In genomic region chr3:112602217-112602838, GRCh38 we compare ENCODE assay signal across 14 cellular contexts. TPM values are rescaled to one million over a fixed set of nuclear protein-coding genes. Genes with fewer than 3 reads are reported as not detected.
DNase-seq lines count a peak whose midpoint lies in the region; ATAC-seq lines count a peak whose summit lies in the region.
"Had no signal": no experiment of that assay in that cellular context is flagged by ENCODE, and none has a peak within 500 bp of the region (broad histone marks: within the 10 kb centered on the region; RNA-seq: fewer than 3 reads in every experiment).

No MANE protein-coding gene starts in this region.

- H3K9me3 Mint-ChIP-seq in activated naive CD8-positive, alpha-beta T cell treated with anti-CD3 and anti-CD28 coated beads for 36 hours = no peaks in the 10 kb centered on the region
- no peaks in the 10 kb centered on the region for H3K9me3 Mint-ChIP-seq in activated naive CD8-positive, alpha-beta T cell treated with anti-CD3 and anti-CD28 coated beads, Interleukin-2, amount 50 U/mL, for 24 hours
- H3K9me3 Mint-ChIP-seq: brain; T-helper 1 cell treated with Interleukin-12 subunit alpha and Interleukin-12 subunit beta and Interleukin-4 antibody, amounts not matched to agents 30 μg/mL and 1 μg/mL, for 36 hours had no signal

- no peak for DNase-seq in activated naive CD8-positive, alpha-beta T cell treated with anti-CD3 and anti-CD28 coated beads for 36 hours
- no peak for DNase-seq in activated naive CD8-positive, alpha-beta T cell treated with anti-CD3 and anti-CD28 coated beads, Interleukin-2, amount 50 U/mL, for 24 hours
- DNase-seq in GF-D8 (lab: John Stamatoyannopoulos, UW) = no peak
- DNase-seq in DMS153 (lab: John Stamatoyannopoulos, UW) = no peak
- DNase-seq in NCI-H1694 (lab: John Stamatoyannopoulos, UW) = no peak
- DNase-seq in activated CD8-positive, alpha-beta memory T cell treated with anti-CD3 and anti-CD28 coated beads, Interleukin-2, amount 50 U/mL, for 4 hours = no peak
- DNase-seq: mucosa of descending colon, sigmoid colon had no signal

- peaks cover 17% of the 10 kb centered on the region for H3K4me1 Mint-ChIP-seq in activated naive CD8-positive, alpha-beta T cell treated with anti-CD3 and anti-CD28 coated beads for 36 hours
- H3K4me1 Mint-ChIP-seq in activated naive CD8-positive, alpha-beta T cell treated with anti-CD3 and anti-CD28 coated beads, Interleukin-2, amount 50 U/mL, for 24 hours = peaks cover 16% of the 10 kb centered on the region

- peak overlapping the region; percentile 23 for H3K27ac Mint-ChIP-seq in activated naive CD8-positive, alpha-beta T cell treated with anti-CD3 and anti-CD28 coated beads for 36 hours
- H3K27ac Mint-ChIP-seq in activated naive CD8-positive, alpha-beta T cell treated with anti-CD3 and anti-CD28 coated beads, Interleukin-2, amount 50 U/mL, for 24 hours = no peak overlapping the region
- H3K27ac Mint-ChIP-seq: T-helper 1 cell treated with Interleukin-12 subunit alpha and Interleukin-12 subunit beta and Interleukin-4 antibody, amounts not matched to agents 30 μg/mL and 1 μg/mL, for 36 hours had no signal

- H3K27me3 Mint-ChIP-seq in activated naive CD8-positive, alpha-beta T cell treated with anti-CD3 and anti-CD28 coated beads for 36 hours = peaks cover 13% of the 10 kb centered on the region
- no peaks in the 10 kb centered on the region for H3K27me3 Mint-ChIP-seq in activated naive CD8-positive, alpha-beta T cell treated with anti-CD3 and anti-CD28 coated beads, Interleukin-2, amount 50 U/mL, for 24 hours
- H3K27me3 Mint-ChIP-seq: brain had no signal

- no peak for ATAC-seq in activated naive CD8-positive, alpha-beta T cell treated with anti-CD3 and anti-CD28 coated beads, Interleukin-2, amount 50 U/mL, for 24 hours
- peak; percentile 88 for ATAC-seq in GM21723 (IDR thresholded peaks at IDR 0.05; ENCODE audit: unreplicated experiment)
- peak; percentile 82 for ATAC-seq in HG03196 (IDR thresholded peaks at IDR 0.05; ENCODE audit: unreplicated experiment)
- ATAC-seq: K562, mucosa of descending colon had no signal

- peaks cover 2% of the 10 kb centered on the region for H3K36me3 Mint-ChIP-seq in activated naive CD8-positive, alpha-beta T cell treated with anti-CD3 and anti-CD28 coated beads for 36 hours
- H3K36me3 Mint-ChIP-seq in activated naive CD8-positive, alpha-beta T cell treated with anti-CD3 and anti-CD28 coated beads, Interleukin-2, amount 50 U/mL, for 24 hours (ENCODE audit: low read depth) = no peaks in the 10 kb centered on the region
- H3K36me3 Mint-ChIP-seq: brain had no signal

- no peak overlapping the region for H3K4me3 Mint-ChIP-seq in activated naive CD8-positive, alpha-beta T cell treated with anti-CD3 and anti-CD28 coated beads for 36 hours
- H3K4me3 Mint-ChIP-seq in activated naive CD8-positive, alpha-beta T cell treated with anti-CD3 and anti-CD28 coated beads, Interleukin-2, amount 50 U/mL, for 24 hours = no peak overlapping the region
- H3K4me3 Mint-ChIP-seq: brain; T-helper 1 cell treated with Interleukin-12 subunit alpha and Interleukin-12 subunit beta and Interleukin-4 antibody, amounts not matched to agents 30 μg/mL and 1 μg/mL, for 36 hours had no signal

RNA-seq across cellular contexts. Expression of gene CCDC80, which starts 38.6 kb away (rescaled TPM):
- total RNA-seq in activated naive CD8-positive, alpha-beta T cell treated with anti-CD3 and anti-CD28 coated beads for 36 hours = not detected
- total RNA-seq: activated CD8-positive, alpha-beta memory T cell treated with anti-CD3 and anti-CD28 coated beads for 36 hours had no signal

RNA-seq across cellular contexts. Expression of gene SLC35A5, which starts 40.5 kb away (rescaled TPM):
- 10 to 100 TPM; 15.2 to 17.4 TPM for total RNA-seq in activated naive CD8-positive, alpha-beta T cell treated with anti-CD3 and anti-CD28 coated beads for 36 hours

RNA-seq across cellular contexts. Expression of gene ATG3, which starts 40.6 kb away (rescaled TPM):
- 10 to 100 TPM; 76.8 to 76.9 TPM for total RNA-seq in activated naive CD8-positive, alpha-beta T cell treated with anti-CD3 and anti-CD28 coated beads for 36 hours
